In the genomic region with DNA sequence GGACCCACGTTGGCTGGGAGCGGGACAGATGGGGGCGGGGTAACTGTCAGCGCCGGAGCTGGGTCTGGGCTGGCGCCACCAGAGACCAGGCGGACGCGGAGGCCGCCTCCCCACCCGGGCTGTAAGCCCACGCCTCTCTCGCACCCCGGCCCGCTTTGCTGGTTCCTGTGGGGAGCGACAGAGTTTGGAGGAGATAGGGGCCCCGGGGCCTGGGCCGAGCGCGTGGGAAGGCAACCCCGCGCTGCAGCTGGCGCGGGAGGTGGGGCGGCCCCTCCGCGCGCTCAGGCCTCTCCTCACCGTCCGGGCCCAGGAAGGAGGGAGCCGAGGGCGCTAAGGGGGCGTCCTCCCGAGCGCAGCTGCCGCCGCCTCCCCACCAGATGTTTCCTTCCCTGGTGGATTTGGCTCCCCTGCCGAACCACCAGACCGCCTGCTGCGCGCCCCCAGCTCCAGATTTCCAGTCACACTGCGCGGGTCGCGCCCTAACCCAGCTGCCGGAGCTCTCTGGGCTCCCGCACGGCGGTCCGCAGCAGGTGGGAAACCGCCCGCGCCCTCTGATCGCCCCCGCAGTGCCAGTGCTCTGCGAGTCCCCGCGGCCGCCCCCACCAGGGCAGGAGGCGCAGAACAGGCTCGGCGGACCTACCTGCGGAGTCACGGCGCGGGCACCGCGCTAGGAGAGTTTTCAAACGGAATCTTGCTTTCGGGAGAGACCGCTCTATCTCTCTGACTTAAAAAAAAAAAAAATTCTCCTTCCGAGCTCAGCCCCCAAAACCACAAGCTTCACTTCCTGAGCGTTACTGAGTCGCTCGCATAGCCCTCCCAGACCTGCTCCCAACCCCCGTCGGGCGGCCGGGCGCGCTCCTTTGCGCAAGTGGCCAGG, we compare ENCODE assay signal across 1 cellular context.
TF ChIP-seq lines count a peak whose summit lies in the region.

No MANE protein-coding gene starts in this region.

TF ChIP-seq in GM12878, 131 proteins besides CTCF, POLR2A, EP300 and RAD21 (continued from another document and continues in another):
- TF ChIP-seq, protein P1, sequence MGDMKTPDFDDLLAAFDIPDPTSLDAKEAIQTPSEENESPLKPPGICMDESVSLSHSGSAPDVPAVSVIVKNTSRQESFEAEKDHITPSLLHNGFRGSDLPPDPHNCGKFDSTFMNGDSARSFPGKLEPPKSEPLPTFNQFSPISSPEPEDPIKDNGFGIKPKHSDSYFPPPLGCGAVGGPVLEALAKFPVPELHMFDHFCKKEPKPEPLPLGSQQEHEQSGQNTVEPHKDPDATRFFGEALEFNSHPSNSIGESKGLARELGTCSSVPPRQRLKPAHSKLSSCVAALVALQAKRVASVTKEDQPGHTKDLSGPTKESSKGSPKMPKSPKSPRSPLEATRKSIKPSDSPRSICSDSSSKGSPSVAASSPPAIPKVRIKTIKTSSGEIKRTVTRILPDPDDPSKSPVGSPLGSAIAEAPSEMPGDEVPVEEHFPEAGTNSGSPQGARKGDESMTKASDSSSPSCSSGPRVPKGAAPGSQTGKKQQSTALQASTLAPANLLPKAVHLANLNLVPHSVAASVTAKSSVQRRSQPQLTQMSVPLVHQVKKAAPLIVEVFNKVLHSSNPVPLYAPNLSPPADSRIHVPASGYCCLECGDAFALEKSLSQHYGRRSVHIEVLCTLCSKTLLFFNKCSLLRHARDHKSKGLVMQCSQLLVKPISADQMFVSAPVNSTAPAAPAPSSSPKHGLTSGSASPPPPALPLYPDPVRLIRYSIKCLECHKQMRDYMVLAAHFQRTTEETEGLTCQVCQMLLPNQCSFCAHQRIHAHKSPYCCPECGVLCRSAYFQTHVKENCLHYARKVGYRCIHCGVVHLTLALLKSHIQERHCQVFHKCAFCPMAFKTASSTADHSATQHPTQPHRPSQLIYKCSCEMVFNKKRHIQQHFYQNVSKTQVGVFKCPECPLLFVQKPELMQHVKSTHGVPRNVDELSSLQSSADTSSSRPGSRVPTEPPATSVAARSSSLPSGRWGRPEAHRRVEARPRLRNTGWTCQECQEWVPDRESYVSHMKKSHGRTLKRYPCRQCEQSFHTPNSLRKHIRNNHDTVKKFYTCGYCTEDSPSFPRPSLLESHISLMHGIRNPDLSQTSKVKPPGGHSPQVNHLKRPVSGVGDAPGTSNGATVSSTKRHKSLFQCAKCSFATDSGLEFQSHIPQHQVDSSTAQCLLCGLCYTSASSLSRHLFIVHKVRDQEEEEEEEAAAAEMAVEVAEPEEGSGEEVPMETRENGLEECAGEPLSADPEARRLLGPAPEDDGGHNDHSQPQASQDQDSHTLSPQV (IDR thresholded peaks at IDR 0.05), result no peak
- TF ChIP-seq GATAD2B (conservative IDR thresholded peaks at IDR 0.05; ENCODE audit: low read depth) (peak; percentile 97), MEF2A (IDR thresholded peaks at IDR 0.05; ENCODE audit: insufficient read depth, low read depth, low read length) (0 out of 2 replicates have a peak, but pooled peaks have one; percentile 45), CHD1 (IDR thresholded peaks at IDR 0.05; ENCODE audit: low read depth, low read length) (no peak), YBX1 (IDR thresholded peaks at IDR 0.05) (no peak), POU2F2 (IDR thresholded peaks at IDR 0.05; ENCODE audit: borderline replicate concordance, low read depth, low read length) (0 out of 3 replicates have a peak, but pooled peaks have one; percentile 14), ETV6 (conservative IDR thresholded peaks at IDR 0.05 in 1 of 2, IDR thresholded peaks at IDR 0.05 in 1 of 2; ENCODE audit: borderline replicate concordance in 1 of 2, low read depth in 1 of 2) (no peak), CEBPB (IDR thresholded peaks at IDR 0.05; ENCODE audit: borderline replicate concordance in 1 of 2, low read depth in 2 of 2, low read length in 2 of 2) (no peak), EGR1 (IDR thresholded peaks at IDR 0.05; ENCODE audit: borderline replicate concordance in 1 of 2, low read depth in 2 of 2, low read length in 2 of 2) (peak in 1 of 2 experiments; percentile 99; a peak in 2 of 3 replicates), MTA3 (IDR thresholded peaks at IDR 0.05; ENCODE audit: borderline replicate concordance, low read length) (0 out of 2 replicates have a peak, but pooled peaks have one; percentile 15), BRCA1 (IDR thresholded peaks at IDR 0.05; ENCODE audit: low read depth, low read length) (no peak), RB1 (IDR thresholded peaks at IDR 0.05; ENCODE audit: borderline replicate concordance) (peak; percentile 57; the same call in 1 of the 2 replicates), POLR2AphosphoS5 (IDR thresholded peaks at IDR 0.05; ENCODE audit: low read length) (no peak), DPF2 (IDR thresholded peaks at IDR 0.05) (peak; percentile 93), ZSCAN29 (IDR thresholded peaks at IDR 0.05) (no peak), ZZZ3 (IDR thresholded peaks at IDR 0.05; ENCODE audit: control insufficient read depth, insufficient read length, low read depth) (no peak), HDAC2 (IDR thresholded peaks at IDR 0.05) (0 out of 2 replicates have a peak, but pooled peaks have one; percentile 35), SMAD5 (IDR thresholded peaks at IDR 0.05; ENCODE audit: low read depth) (no peak), ESRRA (IDR thresholded peaks at IDR 0.05; ENCODE audit: low read length) (no peak), FOXK2 (IDR thresholded peaks at IDR 0.05) (no peak), NR2C1 (IDR thresholded peaks at IDR 0.05) (no peak)
- TF ChIP-seq, protein P2, sequence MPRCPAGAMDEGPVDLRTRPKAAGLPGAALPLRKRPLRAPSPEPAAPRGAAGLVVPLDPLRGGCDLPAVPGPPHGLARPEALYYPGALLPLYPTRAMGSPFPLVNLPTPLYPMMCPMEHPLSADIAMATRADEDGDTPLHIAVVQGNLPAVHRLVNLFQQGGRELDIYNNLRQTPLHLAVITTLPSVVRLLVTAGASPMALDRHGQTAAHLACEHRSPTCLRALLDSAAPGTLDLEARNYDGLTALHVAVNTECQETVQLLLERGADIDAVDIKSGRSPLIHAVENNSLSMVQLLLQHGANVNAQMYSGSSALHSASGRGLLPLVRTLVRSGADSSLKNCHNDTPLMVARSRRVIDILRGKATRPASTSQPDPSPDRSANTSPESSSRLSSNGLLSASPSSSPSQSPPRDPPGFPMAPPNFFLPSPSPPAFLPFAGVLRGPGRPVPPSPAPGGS (IDR thresholded peaks at IDR 0.05; ENCODE audit: borderline replicate concordance, insufficient read depth, low read depth, low read length, poor library complexity, severe bottlenecking), result no peak
- TF ChIP-seq, protein P3, sequence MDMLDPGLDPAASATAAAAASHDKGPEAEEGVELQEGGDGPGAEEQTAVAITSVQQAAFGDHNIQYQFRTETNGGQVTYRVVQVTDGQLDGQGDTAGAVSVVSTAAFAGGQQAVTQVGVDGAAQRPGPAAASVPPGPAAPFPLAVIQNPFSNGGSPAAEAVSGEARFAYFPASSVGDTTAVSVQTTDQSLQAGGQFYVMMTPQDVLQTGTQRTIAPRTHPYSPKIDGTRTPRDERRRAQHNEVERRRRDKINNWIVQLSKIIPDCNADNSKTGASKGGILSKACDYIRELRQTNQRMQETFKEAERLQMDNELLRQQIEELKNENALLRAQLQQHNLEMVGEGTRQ (IDR thresholded peaks at IDR 0.05; ENCODE audit: borderline replicate concordance, low read depth, low read length), result no peak
- TF ChIP-seq, protein P4, sequence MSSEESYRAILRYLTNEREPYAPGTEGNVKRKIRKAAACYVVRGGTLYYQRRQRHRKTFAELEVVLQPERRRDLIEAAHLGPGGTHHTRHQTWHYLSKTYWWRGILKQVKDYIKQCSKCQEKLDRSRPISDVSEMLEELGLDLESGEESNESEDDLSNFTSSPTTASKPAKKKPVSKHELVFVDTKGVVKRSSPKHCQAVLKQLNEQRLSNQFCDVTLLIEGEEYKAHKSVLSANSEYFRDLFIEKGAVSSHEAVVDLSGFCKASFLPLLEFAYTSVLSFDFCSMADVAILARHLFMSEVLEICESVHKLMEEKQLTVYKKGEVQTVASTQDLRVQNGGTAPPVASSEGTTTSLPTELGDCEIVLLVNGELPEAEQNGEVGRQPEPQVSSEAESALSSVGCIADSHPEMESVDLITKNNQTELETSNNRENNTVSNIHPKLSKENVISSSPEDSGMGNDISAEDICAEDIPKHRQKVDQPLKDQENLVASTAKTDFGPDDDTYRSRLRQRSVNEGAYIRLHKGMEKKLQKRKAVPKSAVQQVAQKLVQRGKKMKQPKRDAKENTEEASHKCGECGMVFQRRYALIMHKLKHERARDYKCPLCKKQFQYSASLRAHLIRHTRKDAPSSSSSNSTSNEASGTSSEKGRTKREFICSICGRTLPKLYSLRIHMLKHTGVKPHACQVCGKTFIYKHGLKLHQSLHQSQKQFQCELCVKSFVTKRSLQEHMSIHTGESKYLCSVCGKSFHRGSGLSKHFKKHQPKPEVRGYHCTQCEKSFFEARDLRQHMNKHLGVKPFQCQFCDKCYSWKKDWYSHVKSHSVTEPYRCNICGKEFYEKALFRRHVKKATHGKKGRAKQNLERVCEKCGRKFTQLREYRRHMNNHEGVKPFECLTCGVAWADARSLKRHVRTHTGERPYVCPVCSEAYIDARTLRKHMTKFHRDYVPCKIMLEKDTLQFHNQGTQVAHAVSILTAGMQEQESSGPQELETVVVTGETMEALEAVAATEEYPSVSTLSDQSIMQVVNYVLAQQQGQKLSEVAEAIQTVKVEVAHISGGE (CRISPR knock-in tag; IDR thresholded peaks at IDR 0.05), result no peak
- TF ChIP-seq, protein P5, sequence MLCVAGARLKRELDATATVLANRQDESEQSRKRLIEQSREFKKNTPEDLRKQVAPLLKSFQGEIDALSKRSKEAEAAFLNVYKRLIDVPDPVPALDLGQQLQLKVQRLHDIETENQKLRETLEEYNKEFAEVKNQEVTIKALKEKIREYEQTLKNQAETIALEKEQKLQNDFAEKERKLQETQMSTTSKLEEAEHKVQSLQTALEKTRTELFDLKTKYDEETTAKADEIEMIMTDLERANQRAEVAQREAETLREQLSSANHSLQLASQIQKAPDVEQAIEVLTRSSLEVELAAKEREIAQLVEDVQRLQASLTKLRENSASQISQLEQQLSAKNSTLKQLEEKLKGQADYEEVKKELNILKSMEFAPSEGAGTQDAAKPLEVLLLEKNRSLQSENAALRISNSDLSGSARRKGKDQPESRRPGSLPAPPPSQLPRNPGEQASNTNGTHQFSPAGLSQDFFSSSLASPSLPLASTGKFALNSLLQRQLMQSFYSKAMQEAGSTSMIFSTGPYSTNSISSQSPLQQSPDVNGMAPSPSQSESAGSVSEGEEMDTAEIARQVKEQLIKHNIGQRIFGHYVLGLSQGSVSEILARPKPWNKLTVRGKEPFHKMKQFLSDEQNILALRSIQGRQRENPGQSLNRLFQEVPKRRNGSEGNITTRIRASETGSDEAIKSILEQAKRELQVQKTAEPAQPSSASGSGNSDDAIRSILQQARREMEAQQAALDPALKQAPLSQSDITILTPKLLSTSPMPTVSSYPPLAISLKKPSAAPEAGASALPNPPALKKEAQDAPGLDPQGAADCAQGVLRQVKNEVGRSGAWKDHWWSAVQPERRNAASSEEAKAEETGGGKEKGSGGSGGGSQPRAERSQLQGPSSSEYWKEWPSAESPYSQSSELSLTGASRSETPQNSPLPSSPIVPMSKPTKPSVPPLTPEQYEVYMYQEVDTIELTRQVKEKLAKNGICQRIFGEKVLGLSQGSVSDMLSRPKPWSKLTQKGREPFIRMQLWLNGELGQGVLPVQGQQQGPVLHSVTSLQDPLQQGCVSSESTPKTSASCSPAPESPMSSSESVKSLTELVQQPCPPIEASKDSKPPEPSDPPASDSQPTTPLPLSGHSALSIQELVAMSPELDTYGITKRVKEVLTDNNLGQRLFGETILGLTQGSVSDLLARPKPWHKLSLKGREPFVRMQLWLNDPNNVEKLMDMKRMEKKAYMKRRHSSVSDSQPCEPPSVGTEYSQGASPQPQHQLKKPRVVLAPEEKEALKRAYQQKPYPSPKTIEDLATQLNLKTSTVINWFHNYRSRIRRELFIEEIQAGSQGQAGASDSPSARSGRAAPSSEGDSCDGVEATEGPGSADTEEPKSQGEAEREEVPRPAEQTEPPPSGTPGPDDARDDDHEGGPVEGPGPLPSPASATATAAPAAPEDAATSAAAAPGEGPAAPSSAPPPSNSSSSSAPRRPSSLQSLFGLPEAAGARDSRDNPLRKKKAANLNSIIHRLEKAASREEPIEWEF (IDR thresholded peaks at IDR 0.05; ENCODE audit: insufficient replicate concordance, low read depth, low read length), result no peak
- TF ChIP-seq, protein P6, sequence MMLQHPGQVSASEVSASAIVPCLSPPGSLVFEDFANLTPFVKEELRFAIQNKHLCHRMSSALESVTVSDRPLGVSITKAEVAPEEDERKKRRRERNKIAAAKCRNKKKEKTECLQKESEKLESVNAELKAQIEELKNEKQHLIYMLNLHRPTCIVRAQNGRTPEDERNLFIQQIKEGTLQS (IDR thresholded peaks at IDR 0.05; ENCODE audit: borderline replicate concordance, extremely low read depth, low read depth, low read length), result no peak
- TF ChIP-seq, protein P7, sequence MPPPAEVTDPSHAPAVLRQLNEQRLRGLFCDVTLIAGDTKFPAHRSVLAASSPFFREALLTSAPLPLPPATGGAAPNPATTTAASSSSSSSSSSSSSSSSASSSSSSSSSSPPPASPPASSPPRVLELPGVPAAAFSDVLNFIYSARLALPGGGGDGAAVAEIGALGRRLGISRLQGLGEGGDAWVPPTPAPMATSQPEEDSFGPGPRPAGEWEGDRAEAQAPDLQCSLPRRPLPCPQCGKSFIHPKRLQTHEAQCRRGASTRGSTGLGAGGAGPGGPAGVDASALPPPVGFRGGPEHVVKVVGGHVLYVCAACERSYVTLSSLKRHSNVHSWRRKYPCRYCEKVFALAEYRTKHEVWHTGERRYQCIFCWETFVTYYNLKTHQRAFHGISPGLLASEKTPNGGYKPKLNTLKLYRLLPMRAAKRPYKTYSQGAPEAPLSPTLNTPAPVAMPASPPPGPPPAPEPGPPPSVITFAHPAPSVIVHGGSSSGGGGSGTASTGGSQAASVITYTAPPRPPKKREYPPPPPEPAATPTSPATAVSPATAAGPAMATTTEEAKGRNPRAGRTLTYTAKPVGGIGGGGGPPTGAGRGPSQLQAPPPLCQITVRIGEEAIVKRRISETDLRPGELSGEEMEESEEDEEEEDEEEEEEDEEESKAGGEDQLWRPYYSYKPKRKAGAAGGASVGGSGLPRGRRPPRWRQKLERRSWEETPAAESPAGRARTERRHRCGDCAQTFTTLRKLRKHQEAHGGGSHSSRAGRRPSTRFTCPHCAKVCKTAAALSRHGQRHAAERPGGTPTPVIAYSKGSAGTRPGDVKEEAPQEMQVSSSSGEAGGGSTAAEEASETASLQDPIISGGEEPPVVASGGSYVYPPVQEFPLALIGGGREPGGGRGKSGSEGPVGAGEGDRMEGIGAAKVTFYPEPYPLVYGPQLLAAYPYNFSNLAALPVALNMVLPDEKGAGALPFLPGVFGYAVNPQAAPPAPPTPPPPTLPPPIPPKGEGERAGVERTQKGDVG (CRISPR knock-in tag; IDR thresholded peaks at IDR 0.05), result no peak
- TF ChIP-seq, protein P8, sequence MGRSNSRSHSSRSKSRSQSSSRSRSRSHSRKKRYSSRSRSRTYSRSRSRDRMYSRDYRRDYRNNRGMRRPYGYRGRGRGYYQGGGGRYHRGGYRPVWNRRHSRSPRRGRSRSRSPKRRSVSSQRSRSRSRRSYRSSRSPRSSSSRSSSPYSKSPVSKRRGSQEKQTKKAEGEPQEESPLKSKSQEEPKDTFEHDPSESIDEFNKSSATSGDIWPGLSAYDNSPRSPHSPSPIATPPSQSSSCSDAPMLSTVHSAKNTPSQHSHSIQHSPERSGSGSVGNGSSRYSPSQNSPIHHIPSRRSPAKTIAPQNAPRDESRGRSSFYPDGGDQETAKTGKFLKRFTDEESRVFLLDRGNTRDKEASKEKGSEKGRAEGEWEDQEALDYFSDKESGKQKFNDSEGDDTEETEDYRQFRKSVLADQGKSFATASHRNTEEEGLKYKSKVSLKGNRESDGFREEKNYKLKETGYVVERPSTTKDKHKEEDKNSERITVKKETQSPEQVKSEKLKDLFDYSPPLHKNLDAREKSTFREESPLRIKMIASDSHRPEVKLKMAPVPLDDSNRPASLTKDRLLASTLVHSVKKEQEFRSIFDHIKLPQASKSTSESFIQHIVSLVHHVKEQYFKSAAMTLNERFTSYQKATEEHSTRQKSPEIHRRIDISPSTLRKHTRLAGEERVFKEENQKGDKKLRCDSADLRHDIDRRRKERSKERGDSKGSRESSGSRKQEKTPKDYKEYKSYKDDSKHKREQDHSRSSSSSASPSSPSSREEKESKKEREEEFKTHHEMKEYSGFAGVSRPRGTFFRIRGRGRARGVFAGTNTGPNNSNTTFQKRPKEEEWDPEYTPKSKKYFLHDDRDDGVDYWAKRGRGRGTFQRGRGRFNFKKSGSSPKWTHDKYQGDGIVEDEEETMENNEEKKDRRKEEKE (IDR thresholded peaks at IDR 0.05), result no peak
